Comparison of ENCODE assay signal across 8 cellular contexts in genomic region chr13:29924482-29924884, GRCh38.
A peak's percentile ranks its signal among the peaks of the same experiment; 100 is the strongest.
DNase-seq lines count a peak whose midpoint lies in the region; ATAC-seq and TF ChIP-seq lines count a peak whose summit lies in the region.

No MANE protein-coding gene starts in this region.

- H3K79me1 ChIP-seq in trophoblast cell (ENCODE audit: low read length), result peaks cover 28% of the 10 kb centered on the region

- peaks cover 26 to 27% of the 10 kb centered on the region in 2 experiments for H3K4me1 ChIP-seq in trophoblast cell (ENCODE audit: control insufficient read depth in 1 of 2, insufficient read depth in 2 of 2, low read length in 2 of 2)

- peaks cover 5% of the 10 kb centered on the region for H3K79me2 ChIP-seq in trophoblast cell (ENCODE audit: control insufficient read depth, insufficient read depth, low read length, poor library complexity)

- H3K14ac ChIP-seq in trophoblast cell (ENCODE audit: low read length), result peak overlapping the region; percentile 68

- H3K27me3 Mint-ChIP-seq in stimulated activated naive B cell treated with anti-CD40 and anti-IgM and Interleukin-4, amounts not matched to agents 10 μg/mL and 1 μg/mL and 100 μg/mL, for 72 hours, result peaks cover 7 to 12% of the 10 kb centered on the region in 2 donors

- peak overlapping the region; percentile 71 for H2BK5ac ChIP-seq in trophoblast cell (ENCODE audit: low read depth, low read length, poor library complexity)

- no peak overlapping the region for H3K4me3 Mint-ChIP-seq in stimulated activated naive B cell treated with anti-CD40 and anti-IgM and Interleukin-4, amounts not matched to agents 10 μg/mL and 1 μg/mL and 100 μg/mL, for 72 hours

- peak overlapping the region; percentile 17 for H4K8ac ChIP-seq in trophoblast cell (ENCODE audit: low read depth, low read length)

- no peaks in the 10 kb centered on the region for H3K36me3 ChIP-seq in trophoblast cell (ENCODE audit: control insufficient read depth in 1 of 2, insufficient read depth in 2 of 2, low read length in 2 of 2)

- H3K36me3 Mint-ChIP-seq in stimulated activated naive B cell treated with anti-CD40 and anti-IgM and Interleukin-4, amounts not matched to agents 10 μg/mL and 1 μg/mL and 100 μg/mL, for 72 hours, result no peaks in the 10 kb centered on the region

- peak overlapping the region; percentile 80 for H2BK120ac ChIP-seq in trophoblast cell (ENCODE audit: insufficient read depth, low read length, poor library complexity)

- H3K4me2 ChIP-seq in trophoblast cell (ENCODE audit: low read length), result peak overlapping the region; percentile 32

- H2BK12ac ChIP-seq in trophoblast cell (ENCODE audit: low read length), result peak overlapping the region; percentile 70

- H3K4ac ChIP-seq in trophoblast cell (ENCODE audit: low read depth, low read length), result peak overlapping the region; percentile 16

- peak overlapping the region; percentile 37 for H2AFZ ChIP-seq in trophoblast cell (ENCODE audit: insufficient read depth, low read length, poor library complexity)

- ATAC-seq in stimulated activated naive B cell treated with anti-CD40 and anti-IgM and Interleukin-4, amounts not matched to agents 10 μg/mL and 1 μg/mL and 100 μg/mL, for 72 hours (replicated peaks), result no peak
- ATAC-seq in left colon, result no peak

- peaks cover 0 to 5% of the 10 kb centered on the region in 2 donors for H3K4me1 Mint-ChIP-seq in stimulated activated naive B cell treated with anti-CD40 and anti-IgM and Interleukin-4, amounts not matched to agents 10 μg/mL and 1 μg/mL and 100 μg/mL, for 72 hours

- H2AK5ac ChIP-seq in trophoblast cell (ENCODE audit: low read length), result peak overlapping the region; percentile 65

- H3K9ac ChIP-seq in trophoblast cell (ENCODE audit: low read length), result no peak overlapping the region

- H4K12ac ChIP-seq in trophoblast cell (ENCODE audit: low read depth, low read length), result peak overlapping the region; percentile 27

- no peak overlapping the region for H3K4me3 ChIP-seq in trophoblast cell (ENCODE audit: low read depth, low read length)

- no peak overlapping the region for H3K23ac ChIP-seq in trophoblast cell (ENCODE audit: low read length)

- H3K27ac ChIP-seq in epithelial cell of prostate, result peak overlapping the region; percentile 83
- H3K27ac ChIP-seq in trophoblast cell (ENCODE audit: low read depth, low read length), result peak overlapping the region; percentile 93

- no peaks in the 10 kb centered on the region for H3K9me3 ChIP-seq in trophoblast cell (ENCODE audit: insufficient read depth, low read depth, low read length)

- H3K9me3 Mint-ChIP-seq in stimulated activated naive B cell treated with anti-CD40 and anti-IgM and Interleukin-4, amounts not matched to agents 10 μg/mL and 1 μg/mL and 100 μg/mL, for 72 hours, result no peaks in the 10 kb centered on the region

- H4K91ac ChIP-seq in trophoblast cell (ENCODE audit: low read depth, low read length), result peak overlapping the region; percentile 72

- intact Hi-C loops in left colon (cut with DNase I, micrococcal nuclease), result no loop called here

- no peak overlapping the region for H3K27ac Mint-ChIP-seq in stimulated activated naive B cell treated with anti-CD40 and anti-IgM and Interleukin-4, amounts not matched to agents 10 μg/mL and 1 μg/mL and 100 μg/mL, for 72 hours

- H3K27me3 ChIP-seq in trophoblast cell (ENCODE audit: insufficient read depth, low read length), result no peaks in the 10 kb centered on the region

- DNase-seq in DMS79 (lab: John Stamatoyannopoulos, UW), result peak; percentile 82
- DNase-seq in NCI-H510A (lab: John Stamatoyannopoulos, UW), result peak; percentile 63
- no peak for DNase-seq in epithelial cell of prostate (ENCODE audit: low read depth, low spot score)
- peak; percentile 43 to 46 for DNase-seq in trophoblast cell
- no peak for DNase-seq in NCI-H1436 treated with DMSO at 0.1 percent for 48 hours (lab: John Stamatoyannopoulos, UW)
- DNase-seq in GM20000 (ENCODE audit: low spot score), result no peak
- no peak for DNase-seq in stimulated activated naive B cell treated with anti-CD40 and anti-IgM and Interleukin-4, amounts not matched to agents 10 μg/mL and 1 μg/mL and 100 μg/mL, for 72 hours
- no peak for DNase-seq in left colon

- peak overlapping the region; percentile 20 for H3K18ac ChIP-seq in trophoblast cell (ENCODE audit: low read length)

- WGBS in trophoblast cell (ENCODE audit: extremely low coverage, insufficient coverage, insufficient read length), result no CpG with 5 or more reads among the region's 6 CpGs

- TF ChIP-seq CTCF in GM20000 (IDR thresholded peaks at IDR 0.05; ENCODE audit: extremely low read depth, missing control alignments), result no peak

Comparison
In these comparisons a context has a peak if more than half of its experiments do, and no peak if none do; other contexts are left out.
1. DNase-seq: peak in DMS79 (single experiment), NCI-H510A (single experiment) and trophoblast cell (2 of 2); none in epithelial cell of prostate (single experiment), NCI-H1436 treated with DMSO at 0.1 percent for 48 hours (single experiment), GM20000 (single experiment), stimulated activated naive B cell treated with anti-CD40 and anti-IgM and Interleukin-4, amounts not matched to agents 10 μg/mL and 1 μg/mL and 100 μg/mL, for 72 hours (single experiment) and left colon (0 of 2).